13 cellular contexts compared by ENCODE assay signal in the genomic region with DNA sequence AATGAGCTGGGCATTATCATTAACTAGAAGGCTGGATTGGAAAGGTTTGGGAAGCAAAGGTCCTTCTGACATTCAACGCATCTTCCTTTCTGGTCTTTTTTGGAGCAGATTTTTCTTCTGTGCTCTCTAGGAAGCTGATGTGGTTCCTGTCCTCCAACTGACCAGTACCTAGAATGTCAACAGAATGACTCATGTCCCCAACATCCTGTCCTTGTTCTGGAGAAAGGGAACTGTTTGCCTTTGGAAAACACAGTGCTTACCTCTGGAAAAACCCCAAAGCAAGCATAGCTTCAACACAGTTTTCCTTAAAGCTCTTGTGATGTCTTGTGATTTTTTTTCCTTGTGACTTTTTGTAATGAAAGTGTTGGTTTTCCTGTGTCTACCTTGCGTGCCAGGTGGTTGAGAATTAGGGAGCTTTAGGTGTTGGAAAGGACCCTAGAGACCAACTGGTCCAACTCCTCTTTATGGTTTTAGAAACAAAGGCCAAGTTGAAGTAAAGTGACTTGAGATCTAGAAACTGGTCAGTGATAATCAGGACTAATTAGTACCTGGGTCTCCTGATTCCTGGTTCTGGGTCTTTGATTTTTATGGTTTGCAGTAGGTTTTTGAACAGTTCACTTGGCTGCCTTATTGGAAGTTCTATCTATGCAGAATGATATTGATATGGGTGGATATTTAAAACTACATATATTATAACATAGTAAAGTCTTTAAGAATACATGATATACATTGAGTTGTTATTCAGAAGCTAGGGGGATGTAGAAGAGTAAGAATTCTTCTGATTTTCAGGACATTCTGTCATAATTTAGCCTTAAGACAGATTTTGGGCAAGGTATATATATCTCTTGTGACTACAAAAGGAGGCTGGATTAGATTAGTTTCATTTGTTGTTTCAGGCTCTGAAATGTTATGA.
DNase-seq lines count a peak whose midpoint lies in the region; ATAC-seq, FAIRE-seq and TF ChIP-seq lines count a peak whose summit lies in the region.
"Had no signal": no experiment of that assay in that cellular context is flagged by ENCODE, and none has a peak within 500 bp of the region (broad histone marks: within the 10 kb centered on the region; RNA-seq: fewer than 3 reads in every experiment).

No MANE protein-coding gene starts in this region.

- TF ChIP-seq POLR2A in H54 (IDR thresholded peaks at IDR 0.05; ENCODE audit: low read depth, low read length) (no peak), right lobe of liver (IDR thresholded peaks at IDR 0.05) (no peak)

- no peak overlapping the region for H4K8ac ChIP-seq in neuronal stem cell (ENCODE audit: low read depth, low read length)

- 56% methylated on average over 2 of the region's 2 CpGs for WGBS in right lobe of liver (ENCODE audit: insufficient coverage, low coverage, low lambda C conversion rate, missing lambda C conversion rate)
- no CpG with 5 or more reads among the region's 2 CpGs for WGBS in neuronal stem cell (ENCODE audit: extremely low coverage in 2 of 2, insufficient read length in 2 of 2, insufficient replicate concordance in 1 of 2), 2 donors

- peak overlapping the region; percentile 84 for H3K27ac Mint-ChIP-seq in activated T-helper 2 cell treated with anti-CD3 and anti-CD28 coated beads, Interferon-gamma antibody, Interleukin-2, Interleukin-4, amounts not matched to agents 10 μg/mL and 5 μg/mL and 100 μg/mL, durations not matched to agents 14 hours and 24 hours and 36 hours
- H3K27ac Mint-ChIP-seq: activated CD4-positive, alpha-beta memory T cell treated with anti-CD3 and anti-CD28 coated beads, Interleukin-2, amount 10 ng/mL, durations not matched to agents 7 days and 5 days; CD4-positive, alpha-beta T cell had no signal

- H3K4me1 Mint-ChIP-seq in activated T-helper 2 cell treated with anti-CD3 and anti-CD28 coated beads, Interferon-gamma antibody, Interleukin-2, Interleukin-4, amounts not matched to agents 10 μg/mL and 5 μg/mL and 100 μg/mL, durations not matched to agents 14 hours and 24 hours and 36 hours (ENCODE audit: low read depth): peaks cover 80% of the 10 kb centered on the region

- peak; percentile 75 to 95 (median 88) for ATAC-seq in right lobe of liver
- no peak for ATAC-seq in HG03520 (IDR thresholded peaks at IDR 0.05; ENCODE audit: unreplicated experiment)

- H2BK15ac ChIP-seq in neuronal stem cell (ENCODE audit: low read length): no peak overlapping the region

- H3K4me3 Mint-ChIP-seq in activated T-helper 2 cell treated with anti-CD3 and anti-CD28 coated beads, Interferon-gamma antibody, Interleukin-2, Interleukin-4, amounts not matched to agents 10 μg/mL and 5 μg/mL and 100 μg/mL, durations not matched to agents 14 hours and 24 hours and 36 hours (ENCODE audit: low read depth): no peak overlapping the region
- H3K4me3 Mint-ChIP-seq: activated CD4-positive, alpha-beta memory T cell treated with anti-CD3 and anti-CD28 coated beads, Interleukin-2, amount 10 ng/mL, durations not matched to agents 7 days and 5 days; CD4-positive, alpha-beta T cell; neural crest cell; stimulated activated naive CD8-positive, alpha-beta T cell treated with anti-CD3 and anti-CD28 coated beads, Interleukin-15, Interleukin-2, amounts not matched to agents 100 ng/mL and 50 ng/mL, for 24 hours had no signal

- H3K27me3 ChIP-seq in right lobe of liver: no peaks in the 10 kb centered on the region
- no peaks in the 10 kb centered on the region for H3K27me3 ChIP-seq in neuronal stem cell (ENCODE audit: control insufficient read depth in 3 of 3, insufficient read depth in 3 of 3, low read depth in 1 of 3, low read length in 3 of 3)

- no peaks in the 10 kb centered on the region for H3K79me1 ChIP-seq in neuronal stem cell (ENCODE audit: low read depth, low read length)

- no peak overlapping the region for H3K4me2 ChIP-seq in neuronal stem cell (ENCODE audit: insufficient read depth, low read length, poor library complexity, severe bottlenecking)

- H3K9me3 ChIP-seq in right lobe of liver (no peaks in the 10 kb centered on the region), neuronal stem cell (replicated peaks in 1 of 2; ENCODE audit: control insufficient read depth in 2 of 2, insufficient read depth in 1 of 2, low read depth in 1 of 2, low read length in 2 of 2) (peaks cover 0 to 3% of the 10 kb centered on the region in 2 donors)

- H3K18ac ChIP-seq in neuronal stem cell (ENCODE audit: low read length): no peak overlapping the region

- no peak overlapping the region for H2AFZ ChIP-seq in neuronal stem cell (ENCODE audit: low read length)

- no peak overlapping the region for H2AK5ac ChIP-seq in neuronal stem cell (ENCODE audit: low read depth, low read length)

- no peak overlapping the region for H3K14ac ChIP-seq in neuronal stem cell (ENCODE audit: low read length)

- no peak overlapping the region for H3K23ac ChIP-seq in neuronal stem cell (ENCODE audit: low read depth, low read length, poor library complexity)

- H2BK5ac ChIP-seq in neuronal stem cell (ENCODE audit: low read length): no peak overlapping the region

- no peak overlapping the region for H3K4me3 ChIP-seq in AG10803 (ENCODE audit: low read length)
- H3K4me3 ChIP-seq in right lobe of liver: no peak overlapping the region
- no peak overlapping the region for H3K4me3 ChIP-seq in neuronal stem cell (ENCODE audit: low read length in 2 of 2)

- intact Hi-C loops in activated T-helper 2 cell treated with anti-CD3 and anti-CD28 coated beads, Interferon-gamma antibody, Interleukin-2, Interleukin-4, amounts not matched to agents 10 μg/mL and 5 μg/mL and 100 μg/mL, durations not matched to agents 14 hours and 24 hours and 36 hours (cut with micrococcal nuclease): loop anchor here (1.0 to 2.0 kb wide), 4 partner anchors 10 to 311 kb away; partner anchors contain the start of genes FMNL2, PRPF40A and STAM2
- intact Hi-C loops in right lobe of liver (cut with DNase I): no loop called here

- no peaks in the 10 kb centered on the region for H3K36me3 ChIP-seq in right lobe of liver
- H3K36me3 ChIP-seq in neuronal stem cell (replicated peaks in 1 of 2; ENCODE audit: control insufficient read depth in 2 of 2, insufficient read depth in 2 of 2, low read length in 2 of 2): peaks cover 0 to 4% of the 10 kb centered on the region in 2 donors

- DNase-seq in AG10803 (ENCODE audit: low read depth): peak; percentile 31
- DNase-seq in H54 (ENCODE audit: insufficient read length, low spot score): no peak
- DNase-seq in activated T-helper 2 cell treated with anti-CD3 and anti-CD28 coated beads, Interferon-gamma antibody, Interleukin-2, Interleukin-4, amounts not matched to agents 10 μg/mL and 5 μg/mL and 100 μg/mL, durations not matched to agents 14 hours and 24 hours and 36 hours (ENCODE audit: low spot score): no peak
- DNase-seq in right lobe of liver: no peak
- no peak for DNase-seq in neuronal stem cell (ENCODE audit: low spot score)
- no peak for DNase-seq in activated naive CD4-positive, alpha-beta T cell treated with Interleukin-2 at 50 U/mL for 16 hours
- no peak for DNase-seq in NCI-H526 (lab: John Stamatoyannopoulos, UW)
- DNase-seq: activated CD4-positive, alpha-beta memory T cell treated with anti-CD3 and anti-CD28 coated beads, Interleukin-2, amount 10 ng/mL, durations not matched to agents 7 days and 5 days; CD4-positive, alpha-beta T cell; NCI-H2171 had no signal

- no peaks in the 10 kb centered on the region for H3K9me3 Mint-ChIP-seq in activated T-helper 2 cell treated with anti-CD3 and anti-CD28 coated beads, Interferon-gamma antibody, Interleukin-2, Interleukin-4, amounts not matched to agents 10 μg/mL and 5 μg/mL and 100 μg/mL, durations not matched to agents 14 hours and 24 hours and 36 hours
- H3K9me3 Mint-ChIP-seq: activated CD4-positive, alpha-beta memory T cell treated with anti-CD3 and anti-CD28 coated beads, Interleukin-2, amount 10 ng/mL, durations not matched to agents 7 days and 5 days; CD4-positive, alpha-beta T cell; neural crest cell; stimulated activated naive CD8-positive, alpha-beta T cell treated with anti-CD3 and anti-CD28 coated beads, Interleukin-15, Interleukin-2, amounts not matched to agents 100 ng/mL and 50 ng/mL, for 24 hours had no signal

- peaks cover 0 to 7% (median 2%) of the 10 kb centered on the region in 4 donors for H3K4me1 ChIP-seq in right lobe of liver
- peaks cover 8 to 18% of the 10 kb centered on the region in 2 donors for H3K4me1 ChIP-seq in neuronal stem cell (ENCODE audit: control insufficient read depth in 2 of 2, insufficient read depth in 1 of 2, low read depth in 1 of 2, low read length in 2 of 2)

- no peak overlapping the region for H3K9ac ChIP-seq in neuronal stem cell (ENCODE audit: low read depth, low read length, poor library complexity)

- FAIRE-seq in H54 (lab: Jason Lieb, UNC): peak; percentile 94

- no peak overlapping the region for H2BK12ac ChIP-seq in neuronal stem cell (ENCODE audit: low read length)

- H3K36me3 Mint-ChIP-seq in activated T-helper 2 cell treated with anti-CD3 and anti-CD28 coated beads, Interferon-gamma antibody, Interleukin-2, Interleukin-4, amounts not matched to agents 10 μg/mL and 5 μg/mL and 100 μg/mL, durations not matched to agents 14 hours and 24 hours and 36 hours (ENCODE audit: low read depth): no peaks in the 10 kb centered on the region

- H4K91ac ChIP-seq in neuronal stem cell (ENCODE audit: low read depth, low read length, poor library complexity): no peak overlapping the region

- no peaks in the 10 kb centered on the region for H3K27me3 Mint-ChIP-seq in activated T-helper 2 cell treated with anti-CD3 and anti-CD28 coated beads, Interferon-gamma antibody, Interleukin-2, Interleukin-4, amounts not matched to agents 10 μg/mL and 5 μg/mL and 100 μg/mL, durations not matched to agents 14 hours and 24 hours and 36 hours (ENCODE audit: low read depth)

- H3K4ac ChIP-seq in neuronal stem cell (ENCODE audit: low read length): no peak overlapping the region

- TF ChIP-seq CTCF in AG10803 (conservative IDR thresholded peaks at IDR 0.05; ENCODE audit: low read length) (no peak), right lobe of liver (IDR thresholded peaks at IDR 0.05) (no peak)

- H3K27ac ChIP-seq in right lobe of liver: peak overlapping the region; percentile 25 to 49 (median 37)
- H3K27ac ChIP-seq in neuronal stem cell (replicated peaks; ENCODE audit: low read length): no peak overlapping the region

- no peak overlapping the region for H2BK120ac ChIP-seq in neuronal stem cell (ENCODE audit: low read depth, low read length)
